In genomic region chr9:136541179-136541578, GRCh38 we compare ENCODE assay signal across 12 cellular contexts. TPM values are rescaled to one million over a fixed set of nuclear protein-coding genes. Genes with fewer than 3 reads are reported as not detected.
A peak's percentile ranks its signal among the peaks of the same experiment; 100 is the strongest.
DNase-seq lines count a peak whose midpoint lies in the region; ATAC-seq and TF ChIP-seq lines count a peak whose summit lies in the region.
"Had no signal": no experiment of that assay in that cellular context is flagged by ENCODE, and none has a peak within 500 bp of the region (broad histone marks: within the 10 kb centered on the region; RNA-seq: fewer than 3 reads in every experiment).

No MANE protein-coding gene starts in this region.

- H3K4me3 Mint-ChIP-seq in activated T-cell treated with anti-CD3 and anti-CD28 coated beads, Interleukin-2, amount 50 U/mL, for 24 hours, result peak overlapping the region; percentile 83
- peak overlapping the region; percentile 94 to 99 for H3K4me3 Mint-ChIP-seq in activated T-cell treated with anti-CD3 and anti-CD28 coated beads, Interleukin-2, amount 50 U/mL, for 72 hours
- H3K4me3 Mint-ChIP-seq in stimulated activated memory B cell treated with anti-CD40 and anti-IgM and Interleukin-4, amounts not matched to agents 10 μg/mL and 1 μg/mL and 100 μg/mL, for 72 hours, result no peak overlapping the region

- H3K4me1 Mint-ChIP-seq in activated T-cell treated with anti-CD3 and anti-CD28 coated beads, Interleukin-2, amount 50 U/mL, for 24 hours (ENCODE audit: low read depth), result peaks cover 76% of the 10 kb centered on the region
- peaks cover 72% of the 10 kb centered on the region for H3K4me1 Mint-ChIP-seq in activated T-cell treated with anti-CD3 and anti-CD28 coated beads, Interleukin-2, amount 50 U/mL, for 72 hours (ENCODE audit: low read depth)
- H3K4me1 Mint-ChIP-seq in stimulated activated memory B cell treated with anti-CD40 and anti-IgM and Interleukin-4, amounts not matched to agents 10 μg/mL and 1 μg/mL and 100 μg/mL, for 72 hours, result peaks cover 70% of the 10 kb centered on the region

- peak overlapping the region; percentile 100 for H3K27ac Mint-ChIP-seq in activated T-cell treated with anti-CD3 and anti-CD28 coated beads, Interleukin-2, amount 50 U/mL, for 24 hours
- peak overlapping the region; percentile 82 for H3K27ac Mint-ChIP-seq in activated T-cell treated with anti-CD3 and anti-CD28 coated beads, Interleukin-2, amount 50 U/mL, for 72 hours
- H3K27ac Mint-ChIP-seq in stimulated activated memory B cell treated with anti-CD40 and anti-IgM and Interleukin-4, amounts not matched to agents 10 μg/mL and 1 μg/mL and 100 μg/mL, for 72 hours, result peak overlapping the region; percentile 99

- H3K9me3 Mint-ChIP-seq in activated T-cell treated with anti-CD3 and anti-CD28 coated beads, Interleukin-2, amount 50 U/mL, for 24 hours, result no peaks in the 10 kb centered on the region
- H3K9me3 Mint-ChIP-seq in activated T-cell treated with anti-CD3 and anti-CD28 coated beads, Interleukin-2, amount 50 U/mL, for 72 hours, result no peaks in the 10 kb centered on the region
- no peaks in the 10 kb centered on the region for H3K9me3 Mint-ChIP-seq in stimulated activated memory B cell treated with anti-CD40 and anti-IgM and Interleukin-4, amounts not matched to agents 10 μg/mL and 1 μg/mL and 100 μg/mL, for 72 hours

- peak overlapping the region in 1 of 2 donors; percentile 1 for H3K4me3 ChIP-seq in gastroesophageal sphincter
- H3K4me3 ChIP-seq: testis had no signal

- H3K27me3 ChIP-seq in gastroesophageal sphincter, result no peaks in the 10 kb centered on the region
- H3K27me3 ChIP-seq: testis had no signal

- TF ChIP-seq EP300 in gastroesophageal sphincter (IDR thresholded peaks at IDR 0.05), result no peak

- H3K36me3 ChIP-seq in gastroesophageal sphincter, result peaks cover 0 to 47% of the 10 kb centered on the region in 2 donors

- ATAC-seq in activated T-cell treated with anti-CD3 and anti-CD28 coated beads, Interleukin-2, amount 50 U/mL, for 72 hours (replicated peaks in 1 of 2), result no peak
- no peak for ATAC-seq in gastroesophageal sphincter
- no peak for ATAC-seq in stimulated activated memory B cell treated with anti-CD40 and anti-IgM and Interleukin-4, amounts not matched to agents 10 μg/mL and 1 μg/mL and 100 μg/mL, for 72 hours
- ATAC-seq in GM18861 (IDR thresholded peaks at IDR 0.05; ENCODE audit: unreplicated experiment), result no peak
- ATAC-seq in HG02885 (IDR thresholded peaks at IDR 0.05; ENCODE audit: poor library complexity, unreplicated experiment), result no peak

- no peaks in the 10 kb centered on the region for H3K9me3 ChIP-seq in gastroesophageal sphincter
- H3K9me3 ChIP-seq: testis had no signal

- peak overlapping the region in 3 of 4 donors; percentile 84 to 100 (median 94) for H3K27ac ChIP-seq in gastroesophageal sphincter

- H3K36me3 Mint-ChIP-seq in activated T-cell treated with anti-CD3 and anti-CD28 coated beads, Interleukin-2, amount 50 U/mL, for 24 hours (ENCODE audit: low read depth), result peaks cover 76% of the 10 kb centered on the region
- H3K36me3 Mint-ChIP-seq in activated T-cell treated with anti-CD3 and anti-CD28 coated beads, Interleukin-2, amount 50 U/mL, for 72 hours (ENCODE audit: insufficient read depth in 2 of 2), result peaks cover 0 to 6% of the 10 kb centered on the region in 2 donors
- no peaks in the 10 kb centered on the region for H3K36me3 Mint-ChIP-seq in stimulated activated memory B cell treated with anti-CD40 and anti-IgM and Interleukin-4, amounts not matched to agents 10 μg/mL and 1 μg/mL and 100 μg/mL, for 72 hours

- no peak for DNase-seq in activated T-cell treated with anti-CD3 and anti-CD28 coated beads, Interleukin-2, amount 50 U/mL, for 24 hours
- DNase-seq in activated T-cell treated with anti-CD3 and anti-CD28 coated beads for 4 hours, result no peak
- DNase-seq in activated T-cell treated with anti-CD3 and anti-CD28 coated beads, Interleukin-2, amount 50 U/mL, for 72 hours, result no peak
- DNase-seq in AG08395 (ENCODE audit: low spot score), result no peak
- DNase-seq: GOT3; Kasumi-1; stimulated activated CD4-positive, alpha-beta T cell treated with anti-CD3 and anti-CD28 coated beads, Interleukin-2, amount 100 ng/mL, for 24 hours; testis had no signal

- no peak for TF ChIP-seq POLR2A in gastroesophageal sphincter (IDR thresholded peaks at IDR 0.05)

- no peak for TF ChIP-seq CTCF in gastroesophageal sphincter (IDR thresholded peaks at IDR 0.05)

- WGBS in gastroesophageal sphincter (ENCODE audit: low coverage in 1 of 2), 2 donors, result 70% methylated on average over 2 of the region's 9 CpGs; no CpG with 5 or more reads in 1 of the 2 donors

- H3K27me3 Mint-ChIP-seq in activated T-cell treated with anti-CD3 and anti-CD28 coated beads, Interleukin-2, amount 50 U/mL, for 24 hours, result no peaks in the 10 kb centered on the region
- H3K27me3 Mint-ChIP-seq in activated T-cell treated with anti-CD3 and anti-CD28 coated beads, Interleukin-2, amount 50 U/mL, for 72 hours (ENCODE audit: low read depth), result no peaks in the 10 kb centered on the region
- no peaks in the 10 kb centered on the region for H3K27me3 Mint-ChIP-seq in stimulated activated memory B cell treated with anti-CD40 and anti-IgM and Interleukin-4, amounts not matched to agents 10 μg/mL and 1 μg/mL and 100 μg/mL, for 72 hours

- H3K4me1 ChIP-seq in gastroesophageal sphincter, result peaks cover 0 to 88% (median 58%) of the 10 kb centered on the region in 3 donors

RNA-seq across cellular contexts. Expression of gene NOTCH1, which starts 4.7 kb away (rescaled TPM):
- 10 to 100 TPM; 71.6 to 84.2 TPM for total RNA-seq in activated T-cell treated with anti-CD3 and anti-CD28 coated beads, Interleukin-2, amount 50 U/mL, for 72 hours
- total RNA-seq in gastroesophageal sphincter, result 10 to 100 TPM; 31.1 to 72.1 (median 44.0) TPM

RNA-seq across cellular contexts. Expression of gene SEC16A, which starts 58.3 kb away (rescaled TPM):
- 10 to 100 TPM; 69.5 to 74.5 TPM for total RNA-seq in activated T-cell treated with anti-CD3 and anti-CD28 coated beads, Interleukin-2, amount 50 U/mL, for 72 hours
- total RNA-seq in gastroesophageal sphincter, result 10 to 100 TPM; 35.5 to 71.0 (median 50.5) TPM
